Comparison of ENCODE assay signal across 8 cellular contexts in genomic region chr19:55418185-55418584, GRCh38. TPM values are rescaled to one million over a fixed set of nuclear protein-coding genes. Genes with fewer than 3 reads are reported as not detected.
DNase-seq lines count a peak whose midpoint lies in the region; ATAC-seq and TF ChIP-seq lines count a peak whose summit lies in the region.

No MANE protein-coding gene starts in this region.

- intact Hi-C loops in Right ventricle myocardium superior (cut with DNase I) (loop anchor here (5.0 kb wide), 1 partner anchor 276 kb away; no protein-coding TSS in a partner anchor), prostate gland (cut with DNase I) (loop anchor here (5.0 kb wide), 1 partner anchor 276 kb away; no protein-coding TSS in a partner anchor)

- POLR2A ChIA-PET in RWPE1 (lab: Yijun Ruan, JAX; ENCODE audit: low non-redundant PET), result no interaction called here

- no peak overlapping the region for H3K4me3 ChIP-seq in Jurkat, Clone E6-1 (ENCODE audit: low read length)
- H3K4me3 ChIP-seq in prostate gland, result no peak overlapping the region

- H3K4me1 ChIP-seq in prostate gland (replicated peaks), result no peaks in the 10 kb centered on the region

- no peaks in the 10 kb centered on the region for H3K27me3 ChIP-seq in prostate gland (replicated peaks; ENCODE audit: insufficient read depth)

- no peak for TF ChIP-seq POLR2A in prostate gland (IDR thresholded peaks at IDR 0.05)

- H3K36me3 ChIP-seq in prostate gland, result no peaks in the 10 kb centered on the region

- CTCF ChIA-PET in RWPE1 (lab: Yijun Ruan, JAX), result interaction anchor here (0.6 to 1.7 kb wide), 8 partner anchors 11 to 277 kb away, joined by 3 to 7 read pairs (median 5); partner anchors contain the start of gene TMEM238

- H3K27ac ChIP-seq in RWPE1 (no peak overlapping the region), prostate gland (no peak overlapping the region)

- no peak overlapping the region for H3K27ac Mint-ChIP-seq in activated naive CD8-positive, alpha-beta T cell treated with anti-CD3 and anti-CD28 coated beads, Interleukin-2, amount 50 U/mL, for 24 hours

- H3K9me3 ChIP-seq in prostate gland, result no peaks in the 10 kb centered on the region

- DNase-seq in DMS53 treated with DMSO at 0.1 percent for 48 hours (lab: John Stamatoyannopoulos, UW; ENCODE audit: unreplicated experiment) (peak; percentile 46), RWPE1 (ENCODE audit: low spot score) (peak; percentile 71), Right ventricle myocardium superior (no peak), prostate gland (ENCODE audit: low spot score) (peak; percentile 48), GF-D8 (lab: John Stamatoyannopoulos, UW) (no peak)
- DNase-seq in Jurkat, Clone E6-1 (ENCODE audit: low read depth, low spot score), result peak; percentile 65
- peak; percentile 53 for DNase-seq in activated naive CD8-positive, alpha-beta T cell treated with anti-CD3 and anti-CD28 coated beads, Interleukin-2, amount 50 U/mL, for 24 hours

- no peaks in the 10 kb centered on the region for H3K9me3 Mint-ChIP-seq in activated naive CD8-positive, alpha-beta T cell treated with anti-CD3 and anti-CD28 coated beads, Interleukin-2, amount 50 U/mL, for 24 hours

- H3K27me3 Mint-ChIP-seq in activated naive CD8-positive, alpha-beta T cell treated with anti-CD3 and anti-CD28 coated beads, Interleukin-2, amount 50 U/mL, for 24 hours, result peaks cover 2% of the 10 kb centered on the region

- no peak overlapping the region for H3K4me3 Mint-ChIP-seq in activated naive CD8-positive, alpha-beta T cell treated with anti-CD3 and anti-CD28 coated beads, Interleukin-2, amount 50 U/mL, for 24 hours

- peak; percentile 75 for TF ChIP-seq CTCF in RWPE1 (conservative IDR thresholded peaks at IDR 0.05; ENCODE audit: low read depth)
- peak; percentile 15 to 75 (median 62) for TF ChIP-seq CTCF in prostate gland (IDR thresholded peaks at IDR 0.05)

- no peaks in the 10 kb centered on the region for H3K36me3 Mint-ChIP-seq in activated naive CD8-positive, alpha-beta T cell treated with anti-CD3 and anti-CD28 coated beads, Interleukin-2, amount 50 U/mL, for 24 hours (ENCODE audit: low read depth)

- H3K4me1 Mint-ChIP-seq in activated naive CD8-positive, alpha-beta T cell treated with anti-CD3 and anti-CD28 coated beads, Interleukin-2, amount 50 U/mL, for 24 hours, result peaks cover 13% of the 10 kb centered on the region

- 19% methylated on average over 7 of the region's 7 CpGs for WGBS in prostate gland

- ATAC-seq in activated naive CD8-positive, alpha-beta T cell treated with anti-CD3 and anti-CD28 coated beads, Interleukin-2, amount 50 U/mL, for 24 hours, result peak; percentile 76
- ATAC-seq in Right ventricle myocardium superior (ENCODE audit: poor library complexity) (peak; percentile 80), GM18520 (IDR thresholded peaks at IDR 0.05; ENCODE audit: unreplicated experiment) (no peak)

RNA-seq across cellular contexts. Expression of gene UBE2S, which starts 10.6 kb away (rescaled TPM):
- 373 TPM for polyA plus RNA-seq in Jurkat, Clone E6-1 (2012; ENCODE audit: insufficient read depth, insufficient read length)
- total RNA-seq in Right ventricle myocardium superior, result 22.6 TPM
- 10 to 100 TPM; 10.3 to 49.9 TPM for total RNA-seq in prostate gland

RNA-seq across cellular contexts. Expression of gene SHISA7, which starts 24.9 kb away (rescaled TPM):
- 1.00 TPM for polyA plus RNA-seq in Jurkat, Clone E6-1 (2012; ENCODE audit: insufficient read depth, insufficient read length)
- total RNA-seq in Right ventricle myocardium superior, result not detected
- not detected for total RNA-seq in prostate gland

RNA-seq across cellular contexts. Expression of gene RPL28, which starts 32.5 kb away (rescaled TPM):
- 3,231 TPM for polyA plus RNA-seq in Jurkat, Clone E6-1 (2012; ENCODE audit: insufficient read depth, insufficient read length)
- total RNA-seq in Right ventricle myocardium superior (569 TPM), prostate gland (100 to 1,000 TPM; 439 to 554 TPM)

RNA-seq across cellular contexts. Expression of gene TMEM238, which starts 34.1 kb away (rescaled TPM):
- polyA plus RNA-seq in Jurkat, Clone E6-1 (2012; ENCODE audit: insufficient read depth, insufficient read length), result 5.0 TPM
- total RNA-seq in Right ventricle myocardium superior (1.0 TPM), prostate gland (100 to 1,000 TPM in 1 of 2 donors, 10 to 100 TPM in 1; 19.6 to 116 TPM)

RNA-seq across cellular contexts. Expression of gene TMEM190, which starts 41.6 kb away (rescaled TPM):
- polyA plus RNA-seq in Jurkat, Clone E6-1 (2012; ENCODE audit: insufficient read depth, insufficient read length), result not detected
- not detected for total RNA-seq in Right ventricle myocardium superior
- not detected for total RNA-seq in prostate gland

Comparison
In these comparisons a context has a peak if more than half of its experiments do, and no peak if none do; other contexts are left out.
1. DNase-seq: peak in DMS53 treated with DMSO at 0.1 percent for 48 hours (single experiment), Jurkat, Clone E6-1 (single experiment), RWPE1 (single experiment), activated naive CD8-positive, alpha-beta T cell treated with anti-CD3 and anti-CD28 coated beads, Interleukin-2, amount 50 U/mL, for 24 hours (single experiment) and prostate gland (single experiment); none in Right ventricle myocardium superior (single experiment) and GF-D8 (single experiment).